In the genomic region with DNA sequence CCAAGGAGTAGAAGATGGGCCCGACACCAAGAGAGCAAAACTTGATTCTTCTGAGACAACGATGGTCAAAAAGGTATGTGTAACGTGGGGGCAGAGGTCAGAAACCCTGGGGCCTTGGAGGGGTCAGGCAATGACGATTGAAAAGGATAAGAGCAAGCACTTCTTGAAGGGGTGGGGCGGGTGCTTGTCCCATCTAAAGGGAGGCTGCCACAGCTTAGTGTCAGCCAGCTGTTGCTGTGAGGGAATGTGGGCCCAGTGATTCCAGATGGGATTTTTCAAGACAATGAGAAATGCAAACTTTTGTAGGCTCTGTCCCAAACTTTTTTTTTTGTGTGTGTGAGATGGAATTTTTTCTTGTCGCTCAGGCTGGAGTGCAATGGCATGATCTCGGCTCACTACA, we compare ENCODE assay signal across 12 cellular contexts. TPM values are rescaled to one million over a fixed set of nuclear protein-coding genes. Genes with fewer than 3 reads are reported as not detected.
A peak's percentile ranks its signal among the peaks of the same experiment; 100 is the strongest.
DNase-seq lines count a peak whose midpoint lies in the region; ATAC-seq and TF ChIP-seq lines count a peak whose summit lies in the region.
"Had no signal": no experiment of that assay in that cellular context is flagged by ENCODE, and none has a peak within 500 bp of the region (broad histone marks: within the 10 kb centered on the region; RNA-seq: fewer than 3 reads in every experiment).

No MANE protein-coding gene starts in this region.

- H3K4me3 Mint-ChIP-seq in Caco-2 (ENCODE audit: unreplicated experiment) = peak overlapping the region; percentile 5
- no peak overlapping the region for H3K4me3 Mint-ChIP-seq in activated CD4-positive, alpha-beta memory T cell treated with anti-CD3 and anti-CD28 coated beads, Interleukin-2, amount 10 ng/mL, durations not matched to agents 7 days and 5 days
- H3K4me3 Mint-ChIP-seq in progenitor cell of endocrine pancreas (ENCODE audit: low read depth) = peak overlapping the region; percentile 3

- H3K27ac Mint-ChIP-seq in Caco-2 (ENCODE audit: unreplicated experiment) (peak overlapping the region; percentile 74), progenitor cell of endocrine pancreas (peak overlapping the region; percentile 88)
- peak overlapping the region; percentile 32 for H3K27ac Mint-ChIP-seq in activated CD4-positive, alpha-beta memory T cell treated with anti-CD3 and anti-CD28 coated beads, Interleukin-2, amount 10 ng/mL, durations not matched to agents 7 days and 5 days

- H3K9me3 ChIP-seq in Caco-2 = no peaks in the 10 kb centered on the region
- H3K9me3 ChIP-seq: MG63 had no signal

- H3K27me3 ChIP-seq in Caco-2 (replicated peaks; ENCODE audit: control insufficient read depth, insufficient read depth, low read length) = no peaks in the 10 kb centered on the region
- H3K27me3 ChIP-seq: MG63 had no signal

- ATAC-seq in HG02623 (IDR thresholded peaks at IDR 0.05; ENCODE audit: unreplicated experiment) = no peak

- CTCF ChIA-PET in Caco-2 (lab: Charles Lee) = interaction anchor here (0.6 to 0.7 kb wide), 2 partner anchors 52 to 56 kb away, joined by 3 read pairs; no protein-coding TSS in a partner anchor
- CTCF ChIA-PET in activated CD4-positive, alpha-beta memory T cell treated with anti-CD3 and anti-CD28 coated beads, Interleukin-2, amount 10 ng/mL, durations not matched to agents 7 days and 5 days (lab: Charles Lee) = interaction anchor here (2.0 kb wide), 1 partner anchor 89 kb away, joined by 7 read pairs; no protein-coding TSS in a partner anchor

- H3K36me3 Mint-ChIP-seq in Caco-2 (ENCODE audit: insufficient read depth, unreplicated experiment) = peaks cover 97% of the 10 kb centered on the region
- peaks cover 76% of the 10 kb centered on the region for H3K36me3 Mint-ChIP-seq in activated CD4-positive, alpha-beta memory T cell treated with anti-CD3 and anti-CD28 coated beads, Interleukin-2, amount 10 ng/mL, durations not matched to agents 7 days and 5 days (ENCODE audit: low read depth)
- peaks cover 36% of the 10 kb centered on the region for H3K36me3 Mint-ChIP-seq in progenitor cell of endocrine pancreas (ENCODE audit: insufficient read depth)

- H3K4me1 ChIP-seq in Caco-2 = peaks cover 38% of the 10 kb centered on the region

- H3K36me3 ChIP-seq in Caco-2 (ENCODE audit: control insufficient read depth, insufficient read depth, low read length) = peaks cover 3% of the 10 kb centered on the region; the same call in 1 of the 2 replicates

- H3K4me3 ChIP-seq in Caco-2 (ENCODE audit: low read depth, low read length) = no peak overlapping the region
- H3K4me3 ChIP-seq in fibroblast of villous mesenchyme (ENCODE audit: low read depth, low read length) = no peak overlapping the region
- H3K4me3 ChIP-seq: MG63 had no signal

- DNase-seq in Caco-2 (peak in 1 of 2 experiments; percentile 46), fibroblast of villous mesenchyme (ENCODE audit: low read depth) (peak; percentile 37), progenitor cell of endocrine pancreas (ENCODE audit: low spot score, unreplicated experiment) (no peak), SK-N-DZ (ENCODE audit: low spot score) (no peak), NCI-H1436 (lab: John Stamatoyannopoulos, UW) (no peak), iPS-NIHi11 (ENCODE audit: low spot score) (no peak)
- no peak for DNase-seq in activated CD4-positive, alpha-beta memory T cell treated with anti-CD3 and anti-CD28 coated beads, Interleukin-2, amount 10 ng/mL, durations not matched to agents 7 days and 5 days
- DNase-seq: aorta, MG63, retina, T1000 had no signal

- intact Hi-C loops in Caco-2 (cut with micrococcal nuclease; ENCODE audit: unreplicated experiment) = loop anchor here (5.0 kb wide), 1 partner anchor 37 kb away; no protein-coding TSS in a partner anchor

- H3K4me1 Mint-ChIP-seq in Caco-2 (ENCODE audit: low read depth, unreplicated experiment) = peaks cover 44% of the 10 kb centered on the region
- peaks cover 56% of the 10 kb centered on the region for H3K4me1 Mint-ChIP-seq in activated CD4-positive, alpha-beta memory T cell treated with anti-CD3 and anti-CD28 coated beads, Interleukin-2, amount 10 ng/mL, durations not matched to agents 7 days and 5 days
- peaks cover 70% of the 10 kb centered on the region for H3K4me1 Mint-ChIP-seq in progenitor cell of endocrine pancreas (ENCODE audit: low read depth)

- POLR2A ChIA-PET in Caco-2 (lab: Charles Lee) = no interaction called here
- POLR2A ChIA-PET in activated CD4-positive, alpha-beta memory T cell treated with anti-CD3 and anti-CD28 coated beads, Interleukin-2, amount 10 ng/mL, durations not matched to agents 7 days and 5 days (lab: Charles Lee) = interaction anchor here (0.7 to 1.1 kb wide), 2 partner anchors 22 to 24 kb away, joined by 3 read pairs; no protein-coding TSS in a partner anchor

- no peak for TF ChIP-seq CTCF in Caco-2 (IDR thresholded peaks at IDR 0.05; ENCODE audit: insufficient read depth in 1 of 2, low read depth in 1 of 2, low read length in 1 of 2, severe bottlenecking in 1 of 2, unreplicated experiment in 1 of 2)
- no peak for TF ChIP-seq CTCF in fibroblast of villous mesenchyme (IDR thresholded peaks at IDR 0.05; ENCODE audit: insufficient read depth, low read depth, low read length)
- no peak for TF ChIP-seq CTCF in progenitor cell of endocrine pancreas (IDR thresholded peaks at IDR 0.05; ENCODE audit: unreplicated experiment)

- no TSS peak for BruUV-seq in Caco-2 (replicated peaks; lab: Mats Ljungman, UMichigan)

- H3K9me3 Mint-ChIP-seq in Caco-2 (ENCODE audit: unreplicated experiment) = no peaks in the 10 kb centered on the region
- no peaks in the 10 kb centered on the region for H3K9me3 Mint-ChIP-seq in activated CD4-positive, alpha-beta memory T cell treated with anti-CD3 and anti-CD28 coated beads, Interleukin-2, amount 10 ng/mL, durations not matched to agents 7 days and 5 days
- no peaks in the 10 kb centered on the region for H3K9me3 Mint-ChIP-seq in progenitor cell of endocrine pancreas (ENCODE audit: low read depth)

- H3K27me3 Mint-ChIP-seq in Caco-2 (ENCODE audit: insufficient read depth, unreplicated experiment) (no peaks in the 10 kb centered on the region), progenitor cell of endocrine pancreas (no peaks in the 10 kb centered on the region)
- H3K27me3 Mint-ChIP-seq in activated CD4-positive, alpha-beta memory T cell treated with anti-CD3 and anti-CD28 coated beads, Interleukin-2, amount 10 ng/mL, durations not matched to agents 7 days and 5 days = no peaks in the 10 kb centered on the region

RNA-seq across cellular contexts. Expression of a gene that starts 24.5 kb away (rescaled TPM):
- 238 and 251 TPM in 2 replicates for total RNA-seq in Caco-2 (2022)
- 100 to 1,000 TPM; 150 TPM for total RNA-seq in activated CD4-positive, alpha-beta memory T cell treated with anti-CD3 and anti-CD28 coated beads, Interleukin-2, amount 10 ng/mL, durations not matched to agents 7 days and 5 days
- total RNA-seq in fibroblast of villous mesenchyme = 155 and 160 TPM in 2 replicates
- total RNA-seq in progenitor cell of endocrine pancreas = 172 and 173 TPM in 2 replicates
- 168 and 204 TPM in 2 replicates for polyA plus RNA-seq in SK-N-DZ (2014; cell fraction: cytosol; rRNA removed)
- 60.9 and 65.5 TPM in 2 replicates for polyA plus RNA-seq in SK-N-DZ (2014; cell fraction: nucleus; rRNA removed)

RNA-seq across cellular contexts. Expression of a gene that starts 41.6 kb away (rescaled TPM):
- total RNA-seq in Caco-2 (2022) (70.3 and 77.7 TPM in 2 replicates), fibroblast of villous mesenchyme (16.0 and 16.8 TPM in 2 replicates), progenitor cell of endocrine pancreas (90.6 and 94.7 TPM in 2 replicates)
- 100 to 1,000 TPM in 1 of 2 experiments, 10 to 100 TPM in 1; 98.3 to 104 TPM for total RNA-seq in activated CD4-positive, alpha-beta memory T cell treated with anti-CD3 and anti-CD28 coated beads, Interleukin-2, amount 10 ng/mL, durations not matched to agents 7 days and 5 days
- 6.1 and 9.0 TPM in 2 replicates for polyA plus RNA-seq in SK-N-DZ (2014; cell fraction: cytosol; rRNA removed)
- 6.8 and 11.8 TPM in 2 replicates for polyA plus RNA-seq in SK-N-DZ (2014; cell fraction: nucleus; rRNA removed)

Comparison
In these comparisons a context has a peak if more than half of its experiments do, and no peak if none do; other contexts are left out.
1. H3K27ac Mint-ChIP-seq: peak in every context shown above with its lines; median percentile 88 in progenitor cell of endocrine pancreas; 74 in Caco-2; 32 in activated CD4-positive, alpha-beta memory T cell treated with anti-CD3 and anti-CD28 coated beads, Interleukin-2, amount 10 ng/mL, durations not matched to agents 7 days and 5 days.